ENCODE assay signal across 2 cellular contexts in the genomic region with DNA sequence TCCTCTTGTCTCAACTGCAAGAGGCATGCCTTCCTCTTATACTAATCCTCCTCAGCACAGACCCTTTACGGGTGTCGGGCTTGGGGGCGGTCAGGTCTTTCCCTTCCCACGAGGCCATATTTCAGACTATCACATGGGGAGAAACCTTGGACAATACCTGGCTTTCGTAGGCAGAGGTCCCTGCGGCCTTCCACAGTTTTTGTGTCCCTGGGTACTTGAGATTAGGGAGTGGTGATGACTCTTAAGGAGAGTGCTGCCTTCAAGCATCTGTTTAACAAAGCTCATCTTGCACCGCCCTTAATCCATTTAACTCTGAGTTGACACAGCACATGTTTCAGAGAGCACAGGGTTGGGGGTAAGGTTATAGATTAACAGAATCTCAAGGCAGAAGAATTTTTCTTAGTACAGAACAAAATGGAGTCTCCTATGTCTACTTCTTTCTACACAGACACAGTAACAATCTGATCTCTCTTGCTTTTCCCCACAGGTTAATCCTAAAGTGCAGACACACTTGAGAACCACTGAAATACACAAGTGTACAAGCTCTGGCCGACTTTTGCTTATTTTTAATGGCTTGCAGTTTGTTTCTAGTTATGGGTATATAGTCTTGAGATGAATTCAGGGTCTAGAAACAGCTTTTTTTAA.
TF ChIP-seq lines count a peak whose summit lies in the region.

No MANE protein-coding gene starts in this region.

TF ChIP-seq in A549, 52 proteins besides CTCF, POLR2A, EP300 and RAD21 (continued from another document):
- TF ChIP-seq HEYL (CRISPR knock-in tag; IDR thresholded peaks at IDR 0.05) (peak; percentile 88), ZNF302 (CRISPR knock-in tag; IDR thresholded peaks at IDR 0.05) (peak; percentile 74), ZSCAN20 (CRISPR knock-in tag; IDR thresholded peaks at IDR 0.05) (peak; percentile 88), FOXS1 (CRISPR knock-in tag; IDR thresholded peaks at IDR 0.05) (peak; percentile 74; the same call in 1 of the 2 replicates), EHF (CRISPR knock-in tag; IDR thresholded peaks at IDR 0.05) (peak; percentile 91)
- TF ChIP-seq, protein P1, sequence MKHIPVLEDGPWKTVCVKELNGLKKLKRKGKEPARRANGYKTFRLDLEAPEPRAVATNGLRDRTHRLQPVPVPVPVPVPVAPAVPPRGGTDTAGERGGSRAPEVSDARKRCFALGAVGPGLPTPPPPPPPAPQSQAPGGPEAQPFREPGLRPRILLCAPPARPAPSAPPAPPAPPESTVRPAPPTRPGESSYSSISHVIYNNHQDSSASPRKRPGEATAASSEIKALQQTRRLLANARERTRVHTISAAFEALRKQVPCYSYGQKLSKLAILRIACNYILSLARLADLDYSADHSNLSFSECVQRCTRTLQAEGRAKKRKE (CRISPR knock-in tag; IDR thresholded peaks at IDR 0.05; ENCODE audit: low read depth): peak; percentile 80
TF ChIP-seq in A549: peak in this region for 8; not testable (repeated sequence) for 44.

TF ChIP-seq in HEK293, 187 proteins besides CTCF, POLR2A, EP300 and RAD21:
- TF ChIP-seq, protein P2, sequence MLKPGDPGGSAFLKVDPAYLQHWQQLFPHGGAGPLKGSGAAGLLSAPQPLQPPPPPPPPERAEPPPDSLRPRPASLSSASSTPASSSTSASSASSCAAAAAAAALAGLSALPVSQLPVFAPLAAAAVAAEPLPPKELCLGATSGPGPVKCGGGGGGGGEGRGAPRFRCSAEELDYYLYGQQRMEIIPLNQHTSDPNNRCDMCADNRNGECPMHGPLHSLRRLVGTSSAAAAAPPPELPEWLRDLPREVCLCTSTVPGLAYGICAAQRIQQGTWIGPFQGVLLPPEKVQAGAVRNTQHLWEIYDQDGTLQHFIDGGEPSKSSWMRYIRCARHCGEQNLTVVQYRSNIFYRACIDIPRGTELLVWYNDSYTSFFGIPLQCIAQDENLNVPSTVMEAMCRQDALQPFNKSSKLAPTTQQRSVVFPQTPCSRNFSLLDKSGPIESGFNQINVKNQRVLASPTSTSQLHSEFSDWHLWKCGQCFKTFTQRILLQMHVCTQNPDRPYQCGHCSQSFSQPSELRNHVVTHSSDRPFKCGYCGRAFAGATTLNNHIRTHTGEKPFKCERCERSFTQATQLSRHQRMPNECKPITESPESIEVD (tag by site-specific recombination; IDR thresholded peaks at IDR 0.05): peak; percentile 22; the same call in 1 of the 2 replicates
- TF ChIP-seq, protein P3, sequence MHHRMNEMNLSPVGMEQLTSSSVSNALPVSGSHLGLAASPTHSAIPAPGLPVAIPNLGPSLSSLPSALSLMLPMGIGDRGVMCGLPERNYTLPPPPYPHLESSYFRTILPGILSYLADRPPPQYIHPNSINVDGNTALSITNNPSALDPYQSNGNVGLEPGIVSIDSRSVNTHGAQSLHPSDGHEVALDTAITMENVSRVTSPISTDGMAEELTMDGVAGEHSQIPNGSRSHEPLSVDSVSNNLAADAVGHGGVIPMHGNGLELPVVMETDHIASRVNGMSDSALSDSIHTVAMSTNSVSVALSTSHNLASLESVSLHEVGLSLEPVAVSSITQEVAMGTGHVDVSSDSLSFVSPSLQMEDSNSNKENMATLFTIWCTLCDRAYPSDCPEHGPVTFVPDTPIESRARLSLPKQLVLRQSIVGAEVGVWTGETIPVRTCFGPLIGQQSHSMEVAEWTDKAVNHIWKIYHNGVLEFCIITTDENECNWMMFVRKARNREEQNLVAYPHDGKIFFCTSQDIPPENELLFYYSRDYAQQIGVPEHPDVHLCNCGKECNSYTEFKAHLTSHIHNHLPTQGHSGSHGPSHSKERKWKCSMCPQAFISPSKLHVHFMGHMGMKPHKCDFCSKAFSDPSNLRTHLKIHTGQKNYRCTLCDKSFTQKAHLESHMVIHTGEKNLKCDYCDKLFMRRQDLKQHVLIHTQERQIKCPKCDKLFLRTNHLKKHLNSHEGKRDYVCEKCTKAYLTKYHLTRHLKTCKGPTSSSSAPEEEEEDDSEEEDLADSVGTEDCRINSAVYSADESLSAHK (tag by site-specific recombination; IDR thresholded peaks at IDR 0.05): peak; percentile 47; the same call in 1 of the 2 replicates
- TF ChIP-seq KLF1 (tag by site-specific recombination; IDR thresholded peaks at IDR 0.05) (peak; percentile 74), WT1 (tag by site-specific recombination; IDR thresholded peaks at IDR 0.05) (peak; percentile 70)
